ENCODE assay signal across 1 cellular context in the genomic region with DNA sequence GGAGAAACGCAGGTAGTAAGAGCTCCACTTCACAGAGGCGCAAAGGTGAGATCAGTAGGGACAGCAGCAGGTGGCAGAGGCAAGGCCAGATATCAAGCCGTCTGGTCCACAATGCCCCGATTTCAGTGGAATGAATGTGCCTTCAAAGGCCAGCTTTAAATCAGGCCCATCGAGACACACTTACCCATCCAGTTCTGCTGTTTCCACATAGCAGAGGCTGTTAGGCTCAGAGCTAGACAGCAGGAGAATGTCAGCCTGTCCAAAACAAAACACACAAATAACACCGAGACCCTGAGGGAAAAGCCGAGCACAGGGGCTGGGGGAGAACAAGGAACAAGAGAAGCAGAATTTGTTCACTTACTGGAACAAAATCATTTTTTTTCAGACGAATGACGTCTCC.
TF ChIP-seq lines count a peak whose summit lies in the region.

No MANE protein-coding gene starts in this region.

TF ChIP-seq in IMR-90, 13 proteins besides CTCF, POLR2A, EP300 and RAD21:
- TF ChIP-seq CHD1 (IDR thresholded peaks at IDR 0.05; ENCODE audit: low read depth, low read length): no peak
TF ChIP-seq in IMR-90: peak in this region for 0.
